8 cellular contexts compared by ENCODE assay signal in genomic region chr7:27154901-27155815, GRCh38. TPM values are rescaled to one million over a fixed set of nuclear protein-coding genes. Genes with fewer than 3 reads are reported as not detected.
DNase-seq lines count a peak whose midpoint lies in the region; ATAC-seq lines count a peak whose summit lies in the region.

No MANE protein-coding gene starts in this region.

- no peaks in the 10 kb centered on the region for H4K20me1 ChIP-seq in GM23248 (ENCODE audit: insufficient read depth)

- WGBS in GM23248 (ENCODE audit: low coverage in 1 of 2, low lambda C conversion rate in 2 of 2, missing lambda C conversion rate in 2 of 2), 2 experiments: 79 to 81% methylated on average over 46 to 48 of the region's 48 CpGs

- DNase-seq in GM23248: peak; percentile 34
- peak; percentile 67 for DNase-seq in activated CD4-positive, alpha-beta T cell treated with anti-CD3 and anti-CD28 coated beads, Interleukin-2, amount 10 ng/mL, durations not matched to agents 24 days and 14 days
- peak; percentile 74 for DNase-seq in glomerular visceral epithelial cell (ENCODE audit: extremely low spot score)
- DNase-seq in stimulated activated CD4-positive, alpha-beta T cell treated with anti-CD3 and anti-CD28 coated beads, Interleukin-4, amount 100 ng/mL, for 4 hours: peak; percentile 48 to 67
- DNase-seq in caudate nucleus (lab: John Stamatoyannopoulos, UW): no peak
- no peak for DNase-seq in 8988T

- intact Hi-C loops in activated CD4-positive, alpha-beta T cell treated with anti-CD3 and anti-CD28 coated beads, Interleukin-2, amount 10 ng/mL, durations not matched to agents 24 days and 14 days (cut with micrococcal nuclease): no loop called here

- in situ Hi-C loops in GM23248 (cut with MboI): loop anchor here (10.0 kb wide), 3 partner anchors 300 to 1290 kb away; no protein-coding TSS in a partner anchor

- H3K4me3 ChIP-seq in GM23248: peak overlapping the region; percentile 88

- peak overlapping the region; percentile 96 for H2AFZ ChIP-seq in GM23248

- H3K9me3 Mint-ChIP-seq in activated CD4-positive, alpha-beta T cell treated with anti-CD3 and anti-CD28 coated beads, Interleukin-2, amount 10 ng/mL, durations not matched to agents 24 days and 14 days: peaks cover 6% of the 10 kb centered on the region

- no peaks in the 10 kb centered on the region for H3K9me2 ChIP-seq in GM23248 (ENCODE audit: insufficient read depth)

- H3K27ac Mint-ChIP-seq in activated CD4-positive, alpha-beta T cell treated with anti-CD3 and anti-CD28 coated beads, Interleukin-2, amount 10 ng/mL, durations not matched to agents 24 days and 14 days: peak overlapping the region; percentile 81

- H3K79me2 ChIP-seq in GM23248 (ENCODE audit: insufficient read depth): peaks cover 56% of the 10 kb centered on the region

- peak overlapping the region; percentile 93 for H3K4me2 ChIP-seq in GM23248 (ENCODE audit: unreplicated experiment)

- H3K27me3 Mint-ChIP-seq in activated CD4-positive, alpha-beta T cell treated with anti-CD3 and anti-CD28 coated beads, Interleukin-2, amount 10 ng/mL, durations not matched to agents 24 days and 14 days: peaks cover 88% of the 10 kb centered on the region

- no peaks in the 10 kb centered on the region for H3K36me3 ChIP-seq in GM23248 (ENCODE audit: low read depth)

- H3F3A ChIP-seq in GM23248 (ENCODE audit: insufficient read depth): peaks cover 16% of the 10 kb centered on the region

- H3K4me1 ChIP-seq in GM23248 (ENCODE audit: insufficient read depth): peaks cover 14% of the 10 kb centered on the region

- H3K4me3 Mint-ChIP-seq in activated CD4-positive, alpha-beta T cell treated with anti-CD3 and anti-CD28 coated beads, Interleukin-2, amount 10 ng/mL, durations not matched to agents 24 days and 14 days: peak overlapping the region; percentile 18

- H3K27me3 ChIP-seq in GM23248 (replicated peaks; ENCODE audit: insufficient read depth): no peaks in the 10 kb centered on the region

- peaks cover 5% of the 10 kb centered on the region for H3K36me3 Mint-ChIP-seq in activated CD4-positive, alpha-beta T cell treated with anti-CD3 and anti-CD28 coated beads, Interleukin-2, amount 10 ng/mL, durations not matched to agents 24 days and 14 days (ENCODE audit: low read depth)

- ATAC-seq in GM21526 (IDR thresholded peaks at IDR 0.05; ENCODE audit: low FRiP score, unreplicated experiment) (no peak), HG03457 (IDR thresholded peaks at IDR 0.05; ENCODE audit: unreplicated experiment) (no peak)

- H3K9me3 ChIP-seq in GM23248 (ENCODE audit: low read depth): no peaks in the 10 kb centered on the region

- H3K27ac ChIP-seq in GM23248 (peak overlapping the region; percentile 49), caudate nucleus (ENCODE audit: low read depth, low read length) (no peak overlapping the region)

- H3K4me1 Mint-ChIP-seq in activated CD4-positive, alpha-beta T cell treated with anti-CD3 and anti-CD28 coated beads, Interleukin-2, amount 10 ng/mL, durations not matched to agents 24 days and 14 days: peaks cover 15% of the 10 kb centered on the region

- peak overlapping the region; percentile 80 for H3K9ac ChIP-seq in GM23248

RNA-seq across cellular contexts. Expression of gene HOXA7, which starts 1.3 kb away (rescaled TPM):
- 3.4 and 6.6 TPM in 2 replicates for total RNA-seq in GM23248 (2014; rRNA removed; shearing (Covaris generic))
- polyA plus RNA-seq in GM23248 (2016; fragmentation: Nextera tagmentation; extraction: Ambion mirVana): 14.3 and 15.8 TPM in 2 replicates
- not detected in 2 replicates for total RNA-seq in activated CD4-positive, alpha-beta T cell treated with anti-CD3 and anti-CD28 coated beads, Interleukin-2, amount 10 ng/mL, durations not matched to agents 24 days and 14 days

RNA-seq across cellular contexts. Expression of gene HOXA3, which starts 2.8 kb away (rescaled TPM):
- total RNA-seq in GM23248 (2014; rRNA removed; shearing (Covaris generic)): 0.63 and 2.1 TPM in 2 replicates
- 1.2 and 1.9 TPM in 2 replicates for polyA plus RNA-seq in GM23248 (2016; fragmentation: Nextera tagmentation; extraction: Ambion mirVana)
- not detected in 2 replicates for total RNA-seq in activated CD4-positive, alpha-beta T cell treated with anti-CD3 and anti-CD28 coated beads, Interleukin-2, amount 10 ng/mL, durations not matched to agents 24 days and 14 days

RNA-seq across cellular contexts. Expression of gene HOXA6, which starts 7.6 kb away (rescaled TPM):
- 0.51 and 3.2 TPM in 2 replicates for total RNA-seq in GM23248 (2014; rRNA removed; shearing (Covaris generic))
- polyA plus RNA-seq in GM23248 (2016; fragmentation: Nextera tagmentation; extraction: Ambion mirVana): 3.5 and 3.7 TPM in 2 replicates
- not detected in 2 replicates for total RNA-seq in activated CD4-positive, alpha-beta T cell treated with anti-CD3 and anti-CD28 coated beads, Interleukin-2, amount 10 ng/mL, durations not matched to agents 24 days and 14 days

RNA-seq across cellular contexts. Expression of gene HOXA9, which starts 10.2 kb away (rescaled TPM):
- total RNA-seq in GM23248 (2014; rRNA removed; shearing (Covaris generic)): 32.1 and 43.7 TPM in 2 replicates
- 26.9 and 28.3 TPM in 2 replicates for polyA plus RNA-seq in GM23248 (2016; fragmentation: Nextera tagmentation; extraction: Ambion mirVana)
- not detected in 2 replicates for total RNA-seq in activated CD4-positive, alpha-beta T cell treated with anti-CD3 and anti-CD28 coated beads, Interleukin-2, amount 10 ng/mL, durations not matched to agents 24 days and 14 days

RNA-seq across cellular contexts. Expression of gene HOXA5, which starts 11.7 kb away (rescaled TPM):
- 0.25 and 4.0 TPM in 2 replicates for total RNA-seq in GM23248 (2014; rRNA removed; shearing (Covaris generic))
- polyA plus RNA-seq in GM23248 (2016; fragmentation: Nextera tagmentation; extraction: Ambion mirVana): 1.3 and 1.9 TPM in 2 replicates
- total RNA-seq in activated CD4-positive, alpha-beta T cell treated with anti-CD3 and anti-CD28 coated beads, Interleukin-2, amount 10 ng/mL, durations not matched to agents 24 days and 14 days: not detected in 2 replicates

Comparison
In these comparisons a context has a peak if more than half of its experiments do, and no peak if none do; other contexts are left out.
1. DNase-seq: peak in GM23248 (single experiment), activated CD4-positive, alpha-beta T cell treated with anti-CD3 and anti-CD28 coated beads, Interleukin-2, amount 10 ng/mL, durations not matched to agents 24 days and 14 days (single experiment), glomerular visceral epithelial cell (single experiment) and stimulated activated CD4-positive, alpha-beta T cell treated with anti-CD3 and anti-CD28 coated beads, Interleukin-4, amount 100 ng/mL, for 4 hours (2 of 2); none in caudate nucleus (0 of 61) and 8988T (single experiment).